ENCODE assay signal across 8 cellular contexts in genomic region chr17:18258356-18259038, GRCh38. TPM values are rescaled to one million over a fixed set of nuclear protein-coding genes. Genes with fewer than 3 reads are reported as not detected.
DNase-seq lines count a peak whose midpoint lies in the region; ATAC-seq, FAIRE-seq and TF ChIP-seq lines count a peak whose summit lies in the region.

TSS of gene FLII (minus strand) at chr17:18258738. CDS start at chr17:18258690, 48 bp downstream.

- H3K27ac ChIP-seq in endothelial cell of umbilical vein (ENCODE audit: insufficient read depth, low read depth, low read length) (peak within 1 kb of the TSS; percentile 85), mesodermal cell (ENCODE audit: low read depth, low read length, severe bottlenecking) (peak within 1 kb of the TSS; percentile 92)

- WGBS in mesodermal cell (ENCODE audit: insufficient coverage in 2 of 2), 2 experiments = 3 to 5% methylated on average over 61 to 68 of the region's 71 CpGs

- H3K9ac ChIP-seq in endothelial cell of umbilical vein (replicated peaks; ENCODE audit: extremely low read depth, insufficient read depth, low read length) = peak within 1 kb of the TSS; percentile 82

- TF ChIP-seq POLR2A in endothelial cell of umbilical vein (IDR thresholded peaks at IDR 0.05; ENCODE audit: low read depth, low read length) = peak; percentile 81

- H3K79me2 ChIP-seq in endothelial cell of umbilical vein (ENCODE audit: control insufficient read depth, insufficient read depth, low read length) = peaks cover 23% of the 10 kb centered on the region

- H4K20me1 ChIP-seq in endothelial cell of umbilical vein (replicated peaks; ENCODE audit: control insufficient read depth, extremely low read depth, insufficient read depth, low read length) = no peaks in the 10 kb centered on the region

- H3K9me3 ChIP-seq in endothelial cell of umbilical vein (replicated peaks; ENCODE audit: control insufficient read depth, insufficient read depth, low read length) = no peaks in the 10 kb centered on the region
- H3K9me3 ChIP-seq in mesodermal cell (ENCODE audit: control insufficient read depth, low read length) = no peaks in the 10 kb centered on the region

- no peaks in the 10 kb centered on the region for H3K27me3 ChIP-seq in endothelial cell of umbilical vein (ENCODE audit: control insufficient read depth in 2 of 2, insufficient read depth in 2 of 2, low read length in 2 of 2)

- TSS peak; percentile 14 for BruUV-seq in endothelial cell of umbilical vein (replicated peaks; lab: Mats Ljungman, UMichigan)

- DNase-seq in CD1c-positive myeloid dendritic cell (ENCODE audit: extremely low spot score) (peak; percentile 67), NCI-H748 (lab: John Stamatoyannopoulos, UW; ENCODE audit: unreplicated experiment) (peak; percentile 67), activated T-cell treated with anti-CD3 and anti-CD28 coated beads for 24 hours (ENCODE audit: low read depth) (peak; percentile 48), endothelial cell of umbilical vein (ENCODE audit: low read depth, low spot score) (peak; percentile 48), DMS153 (lab: John Stamatoyannopoulos, UW) (no peak)
- DNase-seq in stimulated activated CD8-positive, alpha-beta memory T cell treated with anti-CD3 and anti-CD28 coated beads, Interleukin-2, amount 100 ng/mL, for 48 hours (ENCODE audit: low read depth in 2 of 2) = peak; percentile 28 to 44

- H3K4me2 ChIP-seq in endothelial cell of umbilical vein (ENCODE audit: insufficient read depth, low read length) = peak within 1 kb of the TSS; percentile 26

- intact Hi-C loops in endothelial cell of umbilical vein (cut with micrococcal nuclease) = no loop called here

- peak within 1 kb of the TSS; percentile 86 for H2AFZ ChIP-seq in endothelial cell of umbilical vein (ENCODE audit: low read depth, low read length)

- H3K4me1 ChIP-seq in endothelial cell of umbilical vein (ENCODE audit: control insufficient read depth, extremely low read depth, insufficient read depth, low read length) (peaks cover 14% of the 10 kb centered on the region), mesodermal cell (ENCODE audit: control insufficient read depth, insufficient read depth, low read length, poor library complexity, severe bottlenecking) (peaks cover 21% of the 10 kb centered on the region)

- H3K4me3 ChIP-seq in endothelial cell of umbilical vein (replicated peaks in 1 of 3; ENCODE audit: insufficient read depth in 1 of 3, low read depth in 1 of 3, low read length in 3 of 3) = peak within 1 kb of the TSS; percentile 66 to 84 (median 82)
- H3K4me3 ChIP-seq in mesodermal cell (ENCODE audit: extremely low read depth, insufficient read depth, low read length, poor library complexity, severe bottlenecking) = peak within 1 kb of the TSS; percentile 79

- POLR2A ChIA-PET in endothelial cell of umbilical vein (lab: Charles Lee) = no interaction called here

- ATAC-seq in GM21576 (IDR thresholded peaks at IDR 0.05; ENCODE audit: unreplicated experiment) = peak; percentile 25

- peaks cover 0 to 31% of the 10 kb centered on the region in 2 experiments for H3K36me3 ChIP-seq in endothelial cell of umbilical vein (ENCODE audit: control insufficient read depth in 2 of 2, extremely low read depth in 1 of 2, insufficient read depth in 2 of 2, low read length in 2 of 2)
- peaks cover 46% of the 10 kb centered on the region for H3K36me3 ChIP-seq in mesodermal cell (ENCODE audit: control insufficient read depth, insufficient read depth, low read length)

- H3K9me1 ChIP-seq in endothelial cell of umbilical vein (replicated peaks; ENCODE audit: control insufficient read depth, extremely low read depth, insufficient read depth, low read length) = no peaks in the 10 kb centered on the region

- TF ChIP-seq CTCF in endothelial cell of umbilical vein (IDR thresholded peaks at IDR 0.05; ENCODE audit: extremely low read depth in 1 of 2, insufficient read depth in 1 of 2, low read depth in 1 of 2, low read length in 2 of 2) = no peak

- CTCF ChIA-PET in endothelial cell of umbilical vein (lab: Charles Lee) = interaction anchor here (2.5 kb wide), 1 partner anchor 10 kb away, joined by 12 read pairs; no protein-coding TSS in a partner anchor

- dilution Hi-C loops in endothelial cell of umbilical vein (cut with MboI; ENCODE audit: extremely low pct_ligation_motif_present, low sequenced_read_pairs) = no loop called here

- FAIRE-seq in endothelial cell of umbilical vein (lab: Jason Lieb, UNC) = peak; percentile 75

TF ChIP-seq in endothelial cell of umbilical vein, 7 proteins besides CTCF, POLR2A, EP300 and RAD21:
- TF ChIP-seq, protein P1, sequence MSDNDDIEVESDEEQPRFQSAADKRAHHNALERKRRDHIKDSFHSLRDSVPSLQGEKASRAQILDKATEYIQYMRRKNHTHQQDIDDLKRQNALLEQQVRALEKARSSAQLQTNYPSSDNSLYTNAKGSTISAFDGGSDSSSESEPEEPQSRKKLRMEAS (IDR thresholded peaks at IDR 0.05; ENCODE audit: insufficient read depth, insufficient read length) = no peak
- peak; percentile 63 for TF ChIP-seq POLR2AphosphoS5 (IDR thresholded peaks at IDR 0.05; ENCODE audit: insufficient read depth, low read depth, low read length)

RNA-seq across cellular contexts. Expression of gene FLII, which starts in this region (rescaled TPM):
- total RNA-seq in endothelial cell of umbilical vein = 372 and 397 TPM in 2 replicates
- 582 and 691 TPM in 2 replicates for polyA plus RNA-seq in endothelial cell of umbilical vein
- polyA plus RNA-seq in endothelial cell of umbilical vein (2011; cell fraction: cytosol; rRNA removed) = 393 and 428 TPM in 2 replicates
- polyA plus RNA-seq in endothelial cell of umbilical vein (2011; cell fraction: nucleus; rRNA removed) = 1,056 and 1,210 TPM in 2 replicates
- 343 and 396 TPM in 2 replicates for polyA plus RNA-seq in endothelial cell of umbilical vein (2012)
- 446 and 481 TPM in 2 replicates for polyA minus RNA-seq in endothelial cell of umbilical vein
- polyA minus RNA-seq in endothelial cell of umbilical vein (2011; cell fraction: cytosol; rRNA and poly(A)+ RNA removed) = 202 TPM
- polyA minus RNA-seq in endothelial cell of umbilical vein (2011; cell fraction: nucleus; rRNA and poly(A)+ RNA removed) = 205 and 272 TPM in 2 replicates
- 259 TPM for polyA plus RNA-seq in mesodermal cell (2013, experiment 1 of 2)
- polyA plus RNA-seq in mesodermal cell (2013, experiment 2 of 2) = 229 TPM
